In genomic region chr10:6563720-6564119, GRCh38 we compare ENCODE assay signal across 15 cellular contexts. TPM values are rescaled to one million over a fixed set of nuclear protein-coding genes. Genes with fewer than 3 reads are reported as not detected.
DNase-seq lines count a peak whose midpoint lies in the region; ATAC-seq and TF ChIP-seq lines count a peak whose summit lies in the region.
"Had no signal": no experiment of that assay in that cellular context is flagged by ENCODE, and none has a peak within 500 bp of the region (broad histone marks: within the 10 kb centered on the region; RNA-seq: fewer than 3 reads in every experiment).

No MANE protein-coding gene starts in this region.

- H2BK12ac ChIP-seq in H9 (ENCODE audit: insufficient read length, low read depth, low read length), result no peak overlapping the region

- H4K91ac ChIP-seq in H9 (ENCODE audit: insufficient read length, low read depth, low read length), result no peak overlapping the region

- no peaks in the 10 kb centered on the region for H3K9me3 ChIP-seq in CD4-positive, alpha-beta memory T cell (ENCODE audit: control insufficient read depth in 1 of 2, low read length in 2 of 2)
- H3K9me3 ChIP-seq in H9 (ENCODE audit: control insufficient read depth, low read depth, low read length) (no peaks in the 10 kb centered on the region), mucosa of descending colon (no peaks in the 10 kb centered on the region), hepatocyte (ENCODE audit: low read depth) (no peaks in the 10 kb centered on the region)
- H3K9me3 ChIP-seq: BE2C had no signal

- peak overlapping the region in 1 of 2 donors; percentile 21 for H3K4me3 ChIP-seq in CD4-positive, alpha-beta memory T cell (ENCODE audit: low read length in 2 of 2)
- no peak overlapping the region for H3K4me3 ChIP-seq in mucosa of descending colon
- no peak overlapping the region for H3K4me3 ChIP-seq in hepatocyte
- H3K4me3 ChIP-seq: smooth muscle cell had no signal

- H3K36me3 ChIP-seq in CD4-positive, alpha-beta memory T cell (ENCODE audit: insufficient read depth, low read length), result peaks cover 11% of the 10 kb centered on the region
- H3K36me3 ChIP-seq in mucosa of descending colon (ENCODE audit: low read depth) (no peaks in the 10 kb centered on the region), hepatocyte (replicated peaks; ENCODE audit: insufficient read depth, low read depth) (no peaks in the 10 kb centered on the region)
- H3K36me3 ChIP-seq: BE2C had no signal

- H3K4me1 Mint-ChIP-seq in CD4-positive, alpha-beta memory T cell, result peaks cover 76 to 92% (median 83%) of the 10 kb centered on the region in 4 donors
- H3K4me1 Mint-ChIP-seq in H9, result peaks cover 29 to 37% of the 10 kb centered on the region in 2 experiments
- H3K4me1 Mint-ChIP-seq in activated naive CD8-positive, alpha-beta T cell treated with anti-CD3 and anti-CD28 coated beads for 36 hours, result peaks cover 76% of the 10 kb centered on the region

- H2BK20ac ChIP-seq in H9 (ENCODE audit: low read depth, low read length, poor library complexity, severe bottlenecking), result no peak overlapping the region

- CTCF ChIA-PET in CD4-positive, alpha-beta memory T cell (lab: Charles Lee; ENCODE audit: partially characterized antibody), result interaction anchor here (0.6 to 3.9 kb wide), 10 partner anchors 13 to 162 kb away, joined by 3 to 21 read pairs (median 4); partner anchors contain the start of gene PRKCQ

- no peaks in the 10 kb centered on the region for H3K23me2 ChIP-seq in H9 (ENCODE audit: insufficient read length, low read depth, low read length, poor library complexity, severe bottlenecking)

- H2BK5ac ChIP-seq in H9 (ENCODE audit: insufficient read length, low read length), result no peak overlapping the region

- H2AFZ ChIP-seq in H9 (ENCODE audit: low read length), result no peak overlapping the region
- no peak overlapping the region for H2AFZ ChIP-seq in hepatocyte

- H3K56ac ChIP-seq in H9 (ENCODE audit: insufficient read length, low read depth, low read length), result no peak overlapping the region

- POLR2A ChIA-PET in CD4-positive, alpha-beta memory T cell (lab: Charles Lee; ENCODE audit: partially characterized antibody), result interaction anchor here (1.0 to 14.0 kb wide), 13 partner anchors 8 to 56 kb away, joined by 3 to 136 read pairs (median 6); partner anchors contain the start of gene PRKCQ

- H3K27ac Mint-ChIP-seq in CD4-positive, alpha-beta memory T cell, result peak overlapping the region; percentile 85 to 94 (median 90)
- H3K27ac Mint-ChIP-seq in H9, result peak overlapping the region in 1 of 3 experiments; percentile 16; a peak in 1 of 7 replicates
- H3K27ac Mint-ChIP-seq in activated naive CD8-positive, alpha-beta T cell treated with anti-CD3 and anti-CD28 coated beads for 36 hours, result peak overlapping the region; percentile 89

- H3K4me2 ChIP-seq in H9 (ENCODE audit: insufficient read depth, insufficient read length, low read length), result no peak overlapping the region
- no peak overlapping the region for H3K4me2 ChIP-seq in hepatocyte
- H3K4me2 ChIP-seq: smooth muscle cell had no signal

- ATAC-seq in mucosa of descending colon (peak; percentile 21), HG02870 (IDR thresholded peaks at IDR 0.05; ENCODE audit: unreplicated experiment) (no peak), GM21717 (IDR thresholded peaks at IDR 0.05; ENCODE audit: unreplicated experiment) (no peak)
- ATAC-seq: HepG2, left ventricle myocardium superior had no signal

- H3K79me1 ChIP-seq in H9 (ENCODE audit: insufficient read depth, low read depth, low read length, poor library complexity, severe bottlenecking), result no peaks in the 10 kb centered on the region

- no peak overlapping the region for H3K9ac ChIP-seq in H9 (ENCODE audit: extremely low read depth, insufficient read length, low read length)

- H3K36me3 Mint-ChIP-seq in CD4-positive, alpha-beta memory T cell, result peaks cover 4 to 29% of the 10 kb centered on the region in 2 donors
- H3K36me3 Mint-ChIP-seq in H9 (ENCODE audit: insufficient read depth in 1 of 3, low read depth in 3 of 3), result no peaks in the 10 kb centered on the region; a peak in 1 of 7 replicates
- H3K36me3 Mint-ChIP-seq in activated naive CD8-positive, alpha-beta T cell treated with anti-CD3 and anti-CD28 coated beads for 36 hours, result peaks cover 36% of the 10 kb centered on the region

- H3K27me3 ChIP-seq in CD4-positive, alpha-beta memory T cell (ENCODE audit: insufficient read depth, low read length), result no peaks in the 10 kb centered on the region
- H3K27me3 ChIP-seq in H9 (ENCODE audit: insufficient read depth, low read length), result no peaks in the 10 kb centered on the region
- no peaks in the 10 kb centered on the region for H3K27me3 ChIP-seq in hepatocyte

- WGBS in H9 (ENCODE audit: extremely low coverage, insufficient read length, low lambda C conversion rate), result no CpG with 5 or more reads among the region's 6 CpGs
- WGBS in hepatocyte (ENCODE audit: low lambda C conversion rate, missing lambda C conversion rate), result 86% methylated on average over 6 of the region's 6 CpGs

- intact Hi-C loops in CD4-positive, alpha-beta memory T cell (cut with micrococcal nuclease), result loop anchor here (1.0 to 2.0 kb wide), 4 partner anchors 8 to 47 kb away; no protein-coding TSS in a partner anchor
- intact Hi-C loops in mucosa of descending colon (cut with DNase I, micrococcal nuclease), result no loop called here

- H2BK120ac ChIP-seq in H9 (ENCODE audit: low read depth, low read length, poor library complexity, severe bottlenecking), result no peak overlapping the region

- H3K4me1 ChIP-seq in CD4-positive, alpha-beta memory T cell (ENCODE audit: insufficient read depth, low read length), result peaks cover 96% of the 10 kb centered on the region
- H3K4me1 ChIP-seq in H9 (ENCODE audit: insufficient read depth, low read length) (peaks cover 6% of the 10 kb centered on the region; the same call in 1 of the 2 replicates), mucosa of descending colon (ENCODE audit: low read depth) (no peaks in the 10 kb centered on the region), hepatocyte (ENCODE audit: insufficient read depth) (no peaks in the 10 kb centered on the region)
- H3K4me1 ChIP-seq: BE2C had no signal

- no peak overlapping the region for H3K4ac ChIP-seq in H9 (ENCODE audit: low read depth, low read length)

- no peak overlapping the region for H3K23ac ChIP-seq in H9 (ENCODE audit: insufficient read length, low read depth, low read length)

- H3K9me3 Mint-ChIP-seq in CD4-positive, alpha-beta memory T cell, result no peaks in the 10 kb centered on the region
- no peaks in the 10 kb centered on the region for H3K9me3 Mint-ChIP-seq in H9
- H3K9me3 Mint-ChIP-seq in activated naive CD8-positive, alpha-beta T cell treated with anti-CD3 and anti-CD28 coated beads for 36 hours, result no peaks in the 10 kb centered on the region

- H4K5ac ChIP-seq in H9 (ENCODE audit: insufficient read length, low read depth, low read length), result no peak overlapping the region

- H3K27ac ChIP-seq in CD4-positive, alpha-beta memory T cell (ENCODE audit: low read depth, low read length), result peak overlapping the region; percentile 56
- H3K27ac ChIP-seq in H9 (ENCODE audit: insufficient read length, low read depth, low read length) (no peak overlapping the region), hepatocyte (no peak overlapping the region)

- peak overlapping the region; percentile 68 to 90 (median 79) for H3K4me3 Mint-ChIP-seq in CD4-positive, alpha-beta memory T cell
- H3K4me3 Mint-ChIP-seq in H9, result no peak overlapping the region
- H3K4me3 Mint-ChIP-seq in activated naive CD8-positive, alpha-beta T cell treated with anti-CD3 and anti-CD28 coated beads for 36 hours, result peak overlapping the region; percentile 66

- no peak overlapping the region for H4K8ac ChIP-seq in H9 (replicated peaks; ENCODE audit: insufficient read length, low read depth, low read length)

- H3K27me3 Mint-ChIP-seq in CD4-positive, alpha-beta memory T cell, result no peaks in the 10 kb centered on the region
- H3K27me3 Mint-ChIP-seq in H9 (ENCODE audit: low read depth), result no peaks in the 10 kb centered on the region
- no peaks in the 10 kb centered on the region for H3K27me3 Mint-ChIP-seq in activated naive CD8-positive, alpha-beta T cell treated with anti-CD3 and anti-CD28 coated beads for 36 hours

- 0 out of 2 replicates have a peak overlapping the region, but pooled peaks have one; percentile 39 for H3K14ac ChIP-seq in H9 (ENCODE audit: insufficient read depth, low read length)

- TF ChIP-seq CTCF in H9 (conservative IDR thresholded peaks at IDR 0.05) (no peak), mucosa of descending colon (IDR thresholded peaks at IDR 0.05) (no peak), hepatocyte (IDR thresholded peaks at IDR 0.05; ENCODE audit: poor library complexity) (no peak)

- no peak overlapping the region for H3T11ph ChIP-seq in H9 (ENCODE audit: low read length)

- H3K18ac ChIP-seq in H9 (ENCODE audit: insufficient read length, low read depth, low read length), result no peak overlapping the region

- H3K79me2 ChIP-seq in H9 (ENCODE audit: insufficient read depth, low read length) (no peaks in the 10 kb centered on the region; the same call in 1 of the 2 replicates), hepatocyte (no peaks in the 10 kb centered on the region)

- H3K9me2 ChIP-seq in hepatocyte (replicated peaks; ENCODE audit: insufficient read depth), result no peaks in the 10 kb centered on the region

- no peak overlapping the region for H2AK5ac ChIP-seq in H9 (ENCODE audit: insufficient read length, low read length)

- DNase-seq in CD4-positive, alpha-beta memory T cell, result no peak
- DNase-seq in H9, result no peak
- no peak for DNase-seq in activated naive CD8-positive, alpha-beta T cell treated with anti-CD3 and anti-CD28 coated beads for 36 hours
- DNase-seq in mucosa of descending colon, result no peak
- DNase-seq in hepatocyte (ENCODE audit: low spot score), result no peak
- DNase-seq in DMS53 treated with DMSO at 0.1 percent for 48 hours (lab: John Stamatoyannopoulos, UW; ENCODE audit: unreplicated experiment), result no peak
- DNase-seq: BE2C, left ventricle myocardium superior, NCI-H2081, NCI-H526, trophoblast cell had no signal

- no peak overlapping the region for H2BK15ac ChIP-seq in H9 (ENCODE audit: low read depth, low read length)

- no peaks in the 10 kb centered on the region for H4K20me1 ChIP-seq in H9 (ENCODE audit: control insufficient read depth, insufficient read depth, insufficient read length)
- no peaks in the 10 kb centered on the region for H4K20me1 ChIP-seq in hepatocyte (ENCODE audit: insufficient read depth, poor library complexity, severe bottlenecking)

RNA-seq across cellular contexts. Expression of gene PRKCQ, which starts 16.4 kb away (rescaled TPM):
- 10 to 100 TPM; 70.5 to 71.5 TPM for total RNA-seq in CD4-positive, alpha-beta memory T cell
- 10 to 100 TPM; 45.0 to 77.1 TPM for polyA plus RNA-seq in CD4-positive, alpha-beta memory T cell
- total RNA-seq in H9 (2021) (11.8 and 12.1 TPM in 2 replicates), mucosa of descending colon (1 to 10 TPM; 1.5 to 2.2 (median 1.6) TPM), hepatocyte (0.43 and 0.76 TPM in 2 replicates)
- 10 to 100 TPM; 44.9 to 45.9 TPM for total RNA-seq in activated naive CD8-positive, alpha-beta T cell treated with anti-CD3 and anti-CD28 coated beads for 36 hours
- polyA plus RNA-seq in hepatocyte, result 0.21 and 0.97 TPM in 2 replicates

Comparison
In these comparisons a context has a peak if more than half of its experiments do, and no peak if none do; other contexts are left out.
1. H3K4me3 Mint-ChIP-seq: peak in CD4-positive, alpha-beta memory T cell (8 of 8) and activated naive CD8-positive, alpha-beta T cell treated with anti-CD3 and anti-CD28 coated beads for 36 hours (single experiment); none in H9 (0 of 2).